ENCODE assay signal across 1 cellular context in genomic region chr1:219542828-219543518, GRCh38.
TF ChIP-seq lines count a peak whose summit lies in the region.

No MANE protein-coding gene starts in this region.

TF ChIP-seq in WTC11, 78 proteins besides CTCF, POLR2A, EP300 and RAD21:
- TF ChIP-seq AFF4 (CRISPR knock-in tag; IDR thresholded peaks at IDR 0.05; ENCODE audit: borderline replicate concordance) (no peak), E2F1 (CRISPR knock-in tag; IDR thresholded peaks at IDR 0.05) (no peak), E2F4 (CRISPR knock-in tag; IDR thresholded peaks at IDR 0.05; ENCODE audit: borderline replicate concordance, low read depth) (no peak)
- TF ChIP-seq, protein P1, sequence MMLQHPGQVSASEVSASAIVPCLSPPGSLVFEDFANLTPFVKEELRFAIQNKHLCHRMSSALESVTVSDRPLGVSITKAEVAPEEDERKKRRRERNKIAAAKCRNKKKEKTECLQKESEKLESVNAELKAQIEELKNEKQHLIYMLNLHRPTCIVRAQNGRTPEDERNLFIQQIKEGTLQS (CRISPR knock-in tag; conservative IDR thresholded peaks at IDR 0.05), result no peak
